Comparison of ENCODE assay signal across 9 cellular contexts in the genomic region with DNA sequence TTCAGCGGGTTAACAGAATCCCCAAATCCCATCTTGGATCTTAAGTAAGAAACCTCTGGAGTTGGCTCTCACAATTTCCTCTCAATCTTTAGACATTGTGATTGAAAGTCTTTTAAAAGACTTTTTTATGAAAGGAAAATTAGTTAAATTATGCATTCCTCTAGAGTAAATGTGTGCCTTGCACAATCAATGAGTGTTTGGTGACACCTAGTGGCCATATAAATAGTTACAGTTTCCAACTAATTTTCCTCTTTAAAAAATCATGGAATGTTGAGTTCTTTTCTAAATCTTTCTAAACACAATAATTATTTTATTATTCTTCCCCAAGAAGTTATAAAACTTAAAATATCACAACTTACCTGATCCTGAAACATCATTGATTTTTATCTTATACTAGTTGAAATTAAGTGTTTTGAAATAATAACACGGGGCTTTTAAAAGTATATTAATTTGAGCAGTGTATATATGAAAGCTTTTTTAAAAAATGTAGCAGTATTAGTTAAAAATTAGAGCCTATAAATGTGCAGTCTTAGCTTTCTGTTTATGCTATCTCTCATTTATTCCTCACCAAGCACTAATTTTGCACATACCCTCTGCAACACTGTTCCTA.
DNase-seq lines count a peak whose midpoint lies in the region; ATAC-seq and TF ChIP-seq lines count a peak whose summit lies in the region.
"Had no signal": no experiment of that assay in that cellular context is flagged by ENCODE, and none has a peak within 500 bp of the region (broad histone marks: within the 10 kb centered on the region; RNA-seq: fewer than 3 reads in every experiment).

No MANE protein-coding gene starts in this region.

- H3K4me3 ChIP-seq in GM12864 (ENCODE audit: low read depth, low read length), result no peak overlapping the region

- no peak overlapping the region for H3K27ac Mint-ChIP-seq in osteocyte (ENCODE audit: unreplicated experiment)
- H3K27ac Mint-ChIP-seq: stimulated activated naive CD8-positive, alpha-beta T cell treated with anti-CD3 and anti-CD28 coated beads, Interleukin-15, Interleukin-2, amounts not matched to agents 100 ng/mL and 50 ng/mL, for 24 hours had no signal

- DNase-seq in ACHN (peak; percentile 29), GM12864 (ENCODE audit: low read depth) (no peak), NCI-H69 (lab: John Stamatoyannopoulos, UW) (peak; percentile 63), dermis blood vessel endothelial cell (peak; percentile 53), osteocyte (ENCODE audit: extremely low spot score, unreplicated experiment) (no peak), UCSD-AML1 (lab: John Stamatoyannopoulos, UW; ENCODE audit: unreplicated experiment) (no peak)

- no peak overlapping the region for H3K4me3 Mint-ChIP-seq in osteocyte (ENCODE audit: unreplicated experiment)
- H3K4me3 Mint-ChIP-seq: stimulated activated naive CD8-positive, alpha-beta T cell treated with anti-CD3 and anti-CD28 coated beads, Interleukin-15, Interleukin-2, amounts not matched to agents 100 ng/mL and 50 ng/mL, for 24 hours had no signal

- TF ChIP-seq CTCF in GM12864 (IDR thresholded peaks at IDR 0.05; ENCODE audit: low read depth, low read length, missing control alignments) (peak; percentile 41), osteocyte (IDR thresholded peaks at IDR 0.05) (peak; percentile 76)

- ATAC-seq in HG03571 (IDR thresholded peaks at IDR 0.05; ENCODE audit: unreplicated experiment) (no peak), HG02870 (IDR thresholded peaks at IDR 0.05; ENCODE audit: unreplicated experiment) (no peak)

- H3K27me3 Mint-ChIP-seq in osteocyte (ENCODE audit: unreplicated experiment), result peaks cover 42% of the 10 kb centered on the region

- H3K4me1 Mint-ChIP-seq in osteocyte (ENCODE audit: unreplicated experiment), result no peaks in the 10 kb centered on the region

- in situ Hi-C loops in ACHN (cut with HindIII; ENCODE audit: low pct_ligation_motif_present, low pct_unique_long_range_greater_than_20kb, low sequenced_read_pairs), result no loop called here

- H3K9me3 Mint-ChIP-seq in osteocyte (ENCODE audit: unreplicated experiment), result no peaks in the 10 kb centered on the region
- H3K9me3 Mint-ChIP-seq: stimulated activated naive CD8-positive, alpha-beta T cell treated with anti-CD3 and anti-CD28 coated beads, Interleukin-15, Interleukin-2, amounts not matched to agents 100 ng/mL and 50 ng/mL, for 24 hours had no signal

- no peaks in the 10 kb centered on the region for H3K36me3 Mint-ChIP-seq in osteocyte (ENCODE audit: unreplicated experiment)

Comparison
In these comparisons a context has a peak if more than half of its experiments do, and no peak if none do; other contexts are left out.
1. DNase-seq: peak in ACHN (single experiment), NCI-H69 (single experiment) and dermis blood vessel endothelial cell (single experiment); none in GM12864 (single experiment), osteocyte (single experiment) and UCSD-AML1 (single experiment).